Comparison of ENCODE assay signal across 8 cellular contexts in genomic region chr7:87599336-87599735, GRCh38. TPM values are rescaled to one million over a fixed set of nuclear protein-coding genes. Genes with fewer than 3 reads are reported as not detected.
DNase-seq lines count a peak whose midpoint lies in the region; ATAC-seq and TF ChIP-seq lines count a peak whose summit lies in the region.

No MANE protein-coding gene starts in this region.

- H4K20me1 ChIP-seq in GM23338 (replicated peaks; ENCODE audit: insufficient read depth): 0 out of 2 replicates have a peak, but pooled peaks cover 4% of the 10 kb centered on the region

- H3K4me1 Mint-ChIP-seq in activated T-cell treated with anti-CD3 and anti-CD28 coated beads, Interleukin-2, amount 50 U/mL, for 24 hours (ENCODE audit: low read depth): peaks cover 42% of the 10 kb centered on the region
- peaks cover 8% of the 10 kb centered on the region for H3K4me1 Mint-ChIP-seq in GM23338

- no peak overlapping the region for H3K4me2 ChIP-seq in GM23338

- H3K4me3 ChIP-seq in mucosa of rectum (ENCODE audit: low read length in 2 of 2) (peak overlapping the region; percentile 70 to 88), GM23338 (no peak overlapping the region)

- no peak overlapping the region for H3K27ac ChIP-seq in mucosa of rectum (ENCODE audit: low read depth in 2 of 2, low read length in 2 of 2)
- no peak overlapping the region for H3K27ac ChIP-seq in GM23338 (ENCODE audit: low read depth)

- H3K27me3 ChIP-seq in mucosa of rectum (ENCODE audit: control insufficient read depth in 2 of 2, insufficient read depth in 2 of 2, low read length in 2 of 2): peaks cover 0 to 3% of the 10 kb centered on the region in 2 donors
- peaks cover 39% of the 10 kb centered on the region for H3K27me3 ChIP-seq in GM23338 (ENCODE audit: insufficient read depth)

- peak overlapping the region; percentile 80 for H3K27ac Mint-ChIP-seq in activated T-cell treated with anti-CD3 and anti-CD28 coated beads, Interleukin-2, amount 50 U/mL, for 24 hours
- no peak overlapping the region for H3K27ac Mint-ChIP-seq in GM23338

- H3K9me3 ChIP-seq in mucosa of rectum (ENCODE audit: control insufficient read depth in 2 of 2, low read length in 2 of 2): no peaks in the 10 kb centered on the region

- H3K9me3 Mint-ChIP-seq in activated T-cell treated with anti-CD3 and anti-CD28 coated beads, Interleukin-2, amount 50 U/mL, for 24 hours: no peaks in the 10 kb centered on the region
- H3K9me3 Mint-ChIP-seq in GM23338: no peaks in the 10 kb centered on the region; the same call in 2 of the 3 replicates

- H3K4me1 ChIP-seq in mucosa of rectum (ENCODE audit: control insufficient read depth in 2 of 2, insufficient read depth in 2 of 2, low read length in 2 of 2) (peaks cover 3 to 12% of the 10 kb centered on the region in 2 donors), GM23338 (ENCODE audit: insufficient read depth) (no peaks in the 10 kb centered on the region)

- ATAC-seq in GM18517 (IDR thresholded peaks at IDR 0.05; ENCODE audit: unreplicated experiment) (peak; percentile 97), HG02623 (IDR thresholded peaks at IDR 0.05; ENCODE audit: unreplicated experiment) (peak; percentile 97), GM23338 (no peak)

- no peaks in the 10 kb centered on the region for H3F3A ChIP-seq in GM23338 (replicated peaks; ENCODE audit: low read depth)

- peaks cover 5% of the 10 kb centered on the region for H3K36me3 Mint-ChIP-seq in activated T-cell treated with anti-CD3 and anti-CD28 coated beads, Interleukin-2, amount 50 U/mL, for 24 hours (ENCODE audit: low read depth)
- no peaks in the 10 kb centered on the region for H3K36me3 Mint-ChIP-seq in GM23338 (ENCODE audit: low read depth)

- H3K79me2 ChIP-seq in GM23338 (replicated peaks; ENCODE audit: insufficient read depth): no peaks in the 10 kb centered on the region

- H3K4me3 Mint-ChIP-seq in activated T-cell treated with anti-CD3 and anti-CD28 coated beads, Interleukin-2, amount 50 U/mL, for 24 hours: peak overlapping the region; percentile 88
- H3K4me3 Mint-ChIP-seq in GM23338: no peak overlapping the region

- no peak overlapping the region for H2AFZ ChIP-seq in GM23338

- peak overlapping the region in 1 of 2 donors; percentile 25 for H3K9ac ChIP-seq in mucosa of rectum (ENCODE audit: low read depth in 1 of 2, low read length in 2 of 2)

- no peak for TF ChIP-seq CTCF in GM23338 (conservative IDR thresholded peaks at IDR 0.05; ENCODE audit: low read depth in 2 of 2)

- H3K9me2 ChIP-seq in GM23338 (ENCODE audit: insufficient read depth): no peaks in the 10 kb centered on the region

- H3K36me3 ChIP-seq in mucosa of rectum (ENCODE audit: control insufficient read depth in 2 of 2, insufficient read depth in 2 of 2, low read length in 2 of 2) (no peaks in the 10 kb centered on the region), GM23338 (ENCODE audit: insufficient read depth) (no peaks in the 10 kb centered on the region)

- peaks cover 16% of the 10 kb centered on the region for H3K27me3 Mint-ChIP-seq in activated T-cell treated with anti-CD3 and anti-CD28 coated beads, Interleukin-2, amount 50 U/mL, for 24 hours
- peaks cover 27% of the 10 kb centered on the region for H3K27me3 Mint-ChIP-seq in GM23338 (ENCODE audit: insufficient read depth, low read depth, poor library complexity)

- DNase-seq in NCI-H69 (lab: John Stamatoyannopoulos, UW) (peak; percentile 8), hepatic stellate cell (ENCODE audit: low spot score) (no peak), DMS79 treated with DMSO at 0.1 percent for 48 hours (lab: John Stamatoyannopoulos, UW) (no peak), GM23338 (ENCODE audit: low spot score) (no peak)
- peak; percentile 51 for DNase-seq in activated T-cell treated with anti-CD3 and anti-CD28 coated beads, Interleukin-2, amount 50 U/mL, for 24 hours

TF ChIP-seq in GM23338, 12 proteins besides CTCF, POLR2A, EP300 and RAD21 (continues in another document):
- no peak for TF ChIP-seq NANOG (IDR thresholded peaks at IDR 0.05; ENCODE audit: borderline replicate concordance)
- TF ChIP-seq JUNB (IDR thresholded peaks at IDR 0.05; ENCODE audit: unreplicated experiment): no peak
- no peak for TF ChIP-seq STAT1 (IDR thresholded peaks at IDR 0.05; ENCODE audit: unreplicated experiment)
- TF ChIP-seq CREB1 (CRISPR knock-in tag; IDR thresholded peaks at IDR 0.05; ENCODE audit: low read depth): no peak
- no peak for TF ChIP-seq EZH2phosphoT487 (IDR thresholded peaks at IDR 0.05; ENCODE audit: unreplicated experiment)
- TF ChIP-seq ZNF114 (CRISPR knock-in tag; IDR thresholded peaks at IDR 0.05): no peak
- TF ChIP-seq, protein P1, sequence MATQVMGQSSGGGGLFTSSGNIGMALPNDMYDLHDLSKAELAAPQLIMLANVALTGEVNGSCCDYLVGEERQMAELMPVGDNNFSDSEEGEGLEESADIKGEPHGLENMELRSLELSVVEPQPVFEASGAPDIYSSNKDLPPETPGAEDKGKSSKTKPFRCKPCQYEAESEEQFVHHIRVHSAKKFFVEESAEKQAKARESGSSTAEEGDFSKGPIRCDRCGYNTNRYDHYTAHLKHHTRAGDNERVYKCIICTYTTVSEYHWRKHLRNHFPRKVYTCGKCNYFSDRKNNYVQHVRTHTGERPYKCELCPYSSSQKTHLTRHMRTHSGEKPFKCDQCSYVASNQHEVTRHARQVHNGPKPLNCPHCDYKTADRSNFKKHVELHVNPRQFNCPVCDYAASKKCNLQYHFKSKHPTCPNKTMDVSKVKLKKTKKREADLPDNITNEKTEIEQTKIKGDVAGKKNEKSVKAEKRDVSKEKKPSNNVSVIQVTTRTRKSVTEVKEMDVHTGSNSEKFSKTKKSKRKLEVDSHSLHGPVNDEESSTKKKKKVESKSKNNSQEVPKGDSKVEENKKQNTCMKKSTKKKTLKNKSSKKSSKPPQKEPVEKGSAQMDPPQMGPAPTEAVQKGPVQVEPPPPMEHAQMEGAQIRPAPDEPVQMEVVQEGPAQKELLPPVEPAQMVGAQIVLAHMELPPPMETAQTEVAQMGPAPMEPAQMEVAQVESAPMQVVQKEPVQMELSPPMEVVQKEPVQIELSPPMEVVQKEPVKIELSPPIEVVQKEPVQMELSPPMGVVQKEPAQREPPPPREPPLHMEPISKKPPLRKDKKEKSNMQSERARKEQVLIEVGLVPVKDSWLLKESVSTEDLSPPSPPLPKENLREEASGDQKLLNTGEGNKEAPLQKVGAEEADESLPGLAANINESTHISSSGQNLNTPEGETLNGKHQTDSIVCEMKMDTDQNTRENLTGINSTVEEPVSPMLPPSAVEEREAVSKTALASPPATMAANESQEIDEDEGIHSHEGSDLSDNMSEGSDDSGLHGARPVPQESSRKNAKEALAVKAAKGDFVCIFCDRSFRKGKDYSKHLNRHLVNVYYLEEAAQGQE (IDR thresholded peaks at IDR 0.05; ENCODE audit: unreplicated experiment): no peak
- no peak for TF ChIP-seq EZH2 (IDR thresholded peaks at IDR 0.05; ENCODE audit: low read depth, unreplicated experiment)
- TF ChIP-seq ZNF331 (CRISPR knock-in tag; IDR thresholded peaks at IDR 0.05; ENCODE audit: low read depth): no peak

RNA-seq across cellular contexts. Expression of gene ABCB1, which starts 1.3 kb away (rescaled TPM):
- total RNA-seq in GM23338 (2014; rRNA removed; shearing (Covaris generic)): 0.80 and 1.2 TPM in 2 replicates
- polyA plus RNA-seq in GM23338 (2016; fragmentation: Nextera tagmentation; extraction: Ambion mirVana): 0.42 and 0.53 TPM in 2 replicates

RNA-seq across cellular contexts. Expression of gene RUNDC3B, which starts 28.9 kb away (rescaled TPM):
- 0.83 and 0.89 TPM in 2 replicates for total RNA-seq in GM23338 (2014; rRNA removed; shearing (Covaris generic))
- 1.3 and 2.0 TPM in 2 replicates for polyA plus RNA-seq in GM23338 (2016; fragmentation: Nextera tagmentation; extraction: Ambion mirVana)

Comparison
In these comparisons a context has a peak if more than half of its experiments do, and no peak if none do; other contexts are left out.
1. DNase-seq: peak in NCI-H69 (single experiment) and activated T-cell treated with anti-CD3 and anti-CD28 coated beads, Interleukin-2, amount 50 U/mL, for 24 hours (single experiment); none in hepatic stellate cell (single experiment), DMS79 treated with DMSO at 0.1 percent for 48 hours (single experiment) and GM23338 (single experiment).